ENCODE assay signal across 24 cellular contexts in genomic region chr2:59701271-59701994, GRCh38.
DNase-seq lines count a peak whose midpoint lies in the region; ATAC-seq, FAIRE-seq and TF ChIP-seq lines count a peak whose summit lies in the region.
"Had no signal": no experiment of that assay in that cellular context is flagged by ENCODE, and none has a peak within 500 bp of the region (broad histone marks: within the 10 kb centered on the region; RNA-seq: fewer than 3 reads in every experiment).

No MANE protein-coding gene starts in this region.

- H3K4me3 Mint-ChIP-seq in MCF 10A (ENCODE audit: unreplicated experiment) = no peak overlapping the region
- no peak overlapping the region for H3K4me3 Mint-ChIP-seq in activated T-helper 17 cell treated with anti-CD3 and anti-CD28 coated beads, Interleukin-2, amount 50 U/mL, for 72 hours
- H3K4me3 Mint-ChIP-seq: B cell; CD4-positive, CD25-positive, alpha-beta regulatory T cell; CD8-positive, alpha-beta T cell; GM23338; H9 had no signal

- H3K9me3 ChIP-seq in breast epithelium (no peaks in the 10 kb centered on the region), keratinocyte (ENCODE audit: control insufficient read depth, low read depth, low read length) (no peaks in the 10 kb centered on the region)
- H3K9me3 ChIP-seq: Caco-2 had no signal

- POLR2A ChIA-PET in MCF 10A (lab: Yijun Ruan, JAX) = interaction anchor here (1.7 kb wide), 1 partner anchor 45 kb away, joined by 4 read pairs; no protein-coding TSS in a partner anchor

- dilution Hi-C loops in keratinocyte (cut with MboI; ENCODE audit: extremely low pct_ligation_motif_present, low sequenced_read_pairs) = no loop called here

- no peak overlapping the region for H3K27ac Mint-ChIP-seq in MCF 10A (ENCODE audit: low read depth, unreplicated experiment)
- no peak overlapping the region for H3K27ac Mint-ChIP-seq in activated T-helper 17 cell treated with anti-CD3 and anti-CD28 coated beads, Interleukin-2, amount 50 U/mL, for 72 hours
- H3K27ac Mint-ChIP-seq: B cell; CD4-positive, CD25-positive, alpha-beta regulatory T cell; CD8-positive, alpha-beta T cell; GM23338; H9 had no signal

- no peaks in the 10 kb centered on the region for H3K79me2 ChIP-seq in keratinocyte (ENCODE audit: control insufficient read depth, insufficient read depth, low read length)

- DNase-seq in MCF 10A (ENCODE audit: unreplicated experiment) (peak; percentile 71), breast epithelium (ENCODE audit: low spot score in 2 of 2) (no peak), epithelial cell of esophagus (ENCODE audit: low read depth) (peak; percentile 93), keratinocyte (ENCODE audit: low read depth, low spot score) (peak; percentile 13), coronary artery (ENCODE audit: low spot score) (no peak), T-helper 2 cell (no peak)
- DNase-seq: Caco-2; CD4-positive, CD25-positive, alpha-beta regulatory T cell; CD8-positive, alpha-beta T cell; DMS153; DND-41; GDM1; H9 had no signal

- no peak for TF ChIP-seq CTCF in MCF 10A (IDR thresholded peaks at IDR 0.05; ENCODE audit: unreplicated experiment)
- TF ChIP-seq CTCF in breast epithelium (IDR thresholded peaks at IDR 0.05) = no peak
- TF ChIP-seq CTCF in epithelial cell of esophagus (IDR thresholded peaks at IDR 0.05; ENCODE audit: insufficient read depth, low read depth, low read length, missing control alignments) = no peak
- no peak for TF ChIP-seq CTCF in keratinocyte (optimal IDR thresholded peaks at IDR 0.05 in 1 of 3, IDR thresholded peaks at IDR 0.05 in 1 of 3, conservative IDR thresholded peaks at IDR 0.05 in 1 of 3; ENCODE audit: extremely low read depth in 1 of 3, insufficient read depth in 2 of 3, low read length in 3 of 3)
- TF ChIP-seq CTCF in coronary artery (IDR thresholded peaks at IDR 0.05) = no peak

- peaks cover 7% of the 10 kb centered on the region for H3K9me3 Mint-ChIP-seq in MCF 10A (ENCODE audit: unreplicated experiment)
- H3K9me3 Mint-ChIP-seq in activated T-helper 17 cell treated with anti-CD3 and anti-CD28 coated beads, Interleukin-2, amount 50 U/mL, for 72 hours = peaks cover 12% of the 10 kb centered on the region

- TF ChIP-seq POLR2A in breast epithelium (IDR thresholded peaks at IDR 0.05) = no peak

- H3K36me3 ChIP-seq in breast epithelium (no peaks in the 10 kb centered on the region), keratinocyte (ENCODE audit: control insufficient read depth in 2 of 2, extremely low read depth in 1 of 2, insufficient read depth in 2 of 2, low read length in 2 of 2) (no peaks in the 10 kb centered on the region)
- H3K36me3 ChIP-seq: BLaER1 had no signal

- H3K27me3 Mint-ChIP-seq in MCF 10A (ENCODE audit: insufficient read depth, unreplicated experiment) = no peaks in the 10 kb centered on the region
- no peaks in the 10 kb centered on the region for H3K27me3 Mint-ChIP-seq in activated T-helper 17 cell treated with anti-CD3 and anti-CD28 coated beads, Interleukin-2, amount 50 U/mL, for 72 hours
- H3K27me3 Mint-ChIP-seq: B cell; CD4-positive, CD25-positive, alpha-beta regulatory T cell had no signal

- peak; percentile 55 for FAIRE-seq in keratinocyte (lab: Jason Lieb, UNC)
- FAIRE-seq: A204.1, GM12878, GM19239 had no signal

- no TSS peak for BruUV-seq in MCF 10A (replicated peaks; lab: Mats Ljungman, UMichigan)

- no peak overlapping the region for H2AFZ ChIP-seq in keratinocyte (ENCODE audit: control insufficient read depth, low read length)
- H2AFZ ChIP-seq: GM23338 had no signal

- no peaks in the 10 kb centered on the region for H3K4me1 ChIP-seq in breast epithelium
- peaks cover 9% of the 10 kb centered on the region for H3K4me1 ChIP-seq in keratinocyte (ENCODE audit: control insufficient read depth, extremely low read depth, insufficient read depth, low read length)
- H3K4me1 ChIP-seq: BLaER1, Caco-2 had no signal

- ATAC-seq in activated T-helper 17 cell treated with anti-CD3 and anti-CD28 coated beads, Interleukin-2, amount 50 U/mL, for 72 hours (replicated peaks) = no peak
- no peak for ATAC-seq in GM21367 (IDR thresholded peaks at IDR 0.05; ENCODE audit: unreplicated experiment)
- ATAC-seq: CD8-positive, alpha-beta T cell; GM12878; GM23338; HCT116 had no signal

- no peaks in the 10 kb centered on the region for H4K20me1 ChIP-seq in keratinocyte (ENCODE audit: control insufficient read depth, extremely low read depth, insufficient read depth, low read length)
- H4K20me1 ChIP-seq: BLaER1 had no signal

- H3K9me1 ChIP-seq in keratinocyte (ENCODE audit: control insufficient read depth, extremely low read depth, insufficient read depth, low read length) = no peaks in the 10 kb centered on the region

- CTCF ChIA-PET in MCF 10A (lab: Yijun Ruan, JAX) = interaction anchor here (0.6 kb wide), 1 partner anchor 239 kb away, joined by 4 read pairs; no protein-coding TSS in a partner anchor

- H3K36me3 Mint-ChIP-seq in MCF 10A (ENCODE audit: insufficient read depth, unreplicated experiment) = no peaks in the 10 kb centered on the region
- no peaks in the 10 kb centered on the region for H3K36me3 Mint-ChIP-seq in activated T-helper 17 cell treated with anti-CD3 and anti-CD28 coated beads, Interleukin-2, amount 50 U/mL, for 72 hours (ENCODE audit: low read depth)
- H3K36me3 Mint-ChIP-seq: CD4-positive, CD25-positive, alpha-beta regulatory T cell; CD8-positive, alpha-beta T cell had no signal

- no peaks in the 10 kb centered on the region for H3K4me1 Mint-ChIP-seq in MCF 10A (ENCODE audit: insufficient read depth, unreplicated experiment)
- no peaks in the 10 kb centered on the region for H3K4me1 Mint-ChIP-seq in activated T-helper 17 cell treated with anti-CD3 and anti-CD28 coated beads, Interleukin-2, amount 50 U/mL, for 72 hours
- H3K4me1 Mint-ChIP-seq: B cell; CD4-positive, CD25-positive, alpha-beta regulatory T cell; GM23338; H9 had no signal

- H3K9ac ChIP-seq in keratinocyte (ENCODE audit: control insufficient read depth, extremely low read depth, insufficient read depth, low read length) = no peak overlapping the region
- H3K9ac ChIP-seq: BLaER1 had no signal

- intact Hi-C loops in MCF 10A (cut with micrococcal nuclease) = no loop called here
- intact Hi-C loops in breast epithelium (cut with DNase I; ENCODE audit: low total_unique reads) = no loop called here

- H3K4me3 ChIP-seq in breast epithelium (no peak overlapping the region), epithelial cell of esophagus (ENCODE audit: low read length) (no peak overlapping the region), keratinocyte (ENCODE audit: control insufficient read depth in 2 of 3, extremely low read depth in 1 of 3, insufficient read depth in 2 of 3, low read depth in 1 of 3, low read length in 3 of 3) (no peak overlapping the region), coronary artery (no peak overlapping the region)
- H3K4me3 ChIP-seq: BLaER1, GM12878, GM23338 had no signal

- H3K27me3 ChIP-seq in breast epithelium = no peaks in the 10 kb centered on the region
- no peaks in the 10 kb centered on the region for H3K27me3 ChIP-seq in keratinocyte (ENCODE audit: control insufficient read depth, extremely low read depth, insufficient read depth, low read length)
- H3K27me3 ChIP-seq: BLaER1 had no signal

- no peak overlapping the region for H3K4me2 ChIP-seq in keratinocyte (ENCODE audit: control insufficient read depth, extremely low read depth, insufficient read depth, low read depth, low read length)
- H3K4me2 ChIP-seq: BLaER1, GM23338 had no signal

- H3K27ac ChIP-seq in breast epithelium (no peak overlapping the region), keratinocyte (ENCODE audit: control insufficient read depth, insufficient read depth, low read length) (no peak overlapping the region), coronary artery (no peak overlapping the region)
- H3K27ac ChIP-seq: 22Rv1, BLaER1, C4-2B had no signal

Comparison
In these comparisons a context has a peak if more than half of its experiments do, and no peak if none do; other contexts are left out.
1. DNase-seq: peak in MCF 10A (single experiment), epithelial cell of esophagus (single experiment) and keratinocyte (single experiment); none in breast epithelium (0 of 2), coronary artery (single experiment) and T-helper 2 cell (0 of 5).